Comparison of ENCODE assay signal across 9 cellular contexts in genomic region chr16:11308493-11309283, GRCh38. TPM values are rescaled to one million over a fixed set of nuclear protein-coding genes. Genes with fewer than 3 reads are reported as not detected.
DNase-seq lines count a peak whose midpoint lies in the region; ATAC-seq and TF ChIP-seq lines count a peak whose summit lies in the region.
"Had no signal": no experiment of that assay in that cellular context is flagged by ENCODE, and none has a peak within 500 bp of the region (broad histone marks: within the 10 kb centered on the region; RNA-seq: fewer than 3 reads in every experiment).

No MANE protein-coding gene starts in this region.

- H2AFZ ChIP-seq in osteoblast (ENCODE audit: low read length) (no peak overlapping the region), PC-3 (ENCODE audit: low read length) (no peak overlapping the region)

- H4K20me1 ChIP-seq in osteoblast (ENCODE audit: insufficient read depth, low read length) (no peaks in the 10 kb centered on the region), PC-3 (ENCODE audit: low read length) (no peaks in the 10 kb centered on the region)

- ATAC-seq in GM21447 (IDR thresholded peaks at IDR 0.05; ENCODE audit: unreplicated experiment) (peak; percentile 35), HG03108 (IDR thresholded peaks at IDR 0.05; ENCODE audit: unreplicated experiment) (peak; percentile 28), GM21515 (IDR thresholded peaks at IDR 0.05; ENCODE audit: unreplicated experiment) (no peak), PC-3 (no peak), GM19455 (IDR thresholded peaks at IDR 0.05; ENCODE audit: unreplicated experiment) (no peak)

- DNase-seq in SHP77 treated with DMSO at 0.1 percent for 48 hours (lab: John Stamatoyannopoulos, UW) (peak; percentile 6), osteoblast (ENCODE audit: insufficient read length, low spot score, missing footprints) (peak; percentile 3), PC-3 (no peak)

- no peaks in the 10 kb centered on the region for H3F3A ChIP-seq in PC-3 (ENCODE audit: low read length, unreplicated experiment)

- no peaks in the 10 kb centered on the region for H3K79me2 ChIP-seq in osteoblast (ENCODE audit: insufficient read depth, low read length)
- no peaks in the 10 kb centered on the region for H3K79me2 ChIP-seq in PC-3 (ENCODE audit: low read length)

- H3K4me3 ChIP-seq in osteoblast (ENCODE audit: insufficient read depth, low read length) (no peak overlapping the region), PC-3 (ENCODE audit: low read length) (no peak overlapping the region)

- H3K27ac ChIP-seq in osteoblast (ENCODE audit: low read depth, low read length) = no peak overlapping the region
- no peak overlapping the region for H3K27ac ChIP-seq in PC-3 (ENCODE audit: low read length)

- H3K36me3 ChIP-seq in osteoblast (ENCODE audit: insufficient read depth, low read length) = no peaks in the 10 kb centered on the region
- H3K36me3 ChIP-seq in PC-3 (ENCODE audit: low read depth, low read length) = no peaks in the 10 kb centered on the region

- TF ChIP-seq CTCF in osteoblast (IDR thresholded peaks at IDR 0.05; ENCODE audit: extremely low read depth, low read depth, low read length) = no peak
- TF ChIP-seq CTCF in PC-3 (conservative IDR thresholded peaks at IDR 0.05; ENCODE audit: low read depth, low read length) = no peak

- H3K4me1 ChIP-seq in osteoblast (ENCODE audit: insufficient read depth, low read length) (peaks cover 12% of the 10 kb centered on the region), PC-3 (ENCODE audit: insufficient read depth, low read length) (peaks cover 8% of the 10 kb centered on the region; the same call in 1 of the 2 replicates)

- no TSS peak for BruUV-seq in PC-3 (replicated peaks; lab: Mats Ljungman, UMichigan)

- no peak overlapping the region for H3K9ac ChIP-seq in PC-3 (ENCODE audit: low read length)

- intact Hi-C loops in PC-3 (cut with micrococcal nuclease) = no loop called here

- no peaks in the 10 kb centered on the region for H3K27me3 ChIP-seq in osteoblast (ENCODE audit: insufficient read depth, low read length)
- no peaks in the 10 kb centered on the region for H3K27me3 ChIP-seq in PC-3 (ENCODE audit: low read length)

- no peaks in the 10 kb centered on the region for H3K9me3 ChIP-seq in osteoblast (ENCODE audit: low read depth, low read length)
- H3K9me3 ChIP-seq in PC-3 (ENCODE audit: low read length) = no peaks in the 10 kb centered on the region

- no peak overlapping the region for H3K4me2 ChIP-seq in osteoblast (ENCODE audit: insufficient read depth, low read length)
- H3K4me2 ChIP-seq in PC-3 (ENCODE audit: low read length) = no peak overlapping the region

- CTCF ChIA-PET in PC-3 (lab: Charles Lee) = no interaction called here

- POLR2A ChIA-PET in PC-3 (lab: Charles Lee; ENCODE audit: unreplicated experiment) = no interaction called here

- H3K9me2 ChIP-seq in PC-3 (replicated peaks; ENCODE audit: low read length) = no peaks in the 10 kb centered on the region

RNA-seq across cellular contexts. Expression of gene PRM1, which starts 27.6 kb away (rescaled TPM):
- not detected in 2 replicates for total RNA-seq in osteoblast
- total RNA-seq in PC-3 (2014; rRNA removed) = not detected in 2 replicates
- total RNA-seq: Daoy, mucosa of gallbladder had no signal

RNA-seq across cellular contexts. Expression of gene PRM2, which starts 32.4 kb away (rescaled TPM):
- total RNA-seq in osteoblast = not detected in 2 replicates
- not detected in 2 replicates for total RNA-seq in PC-3 (2014; rRNA removed)
- total RNA-seq: Daoy, mucosa of gallbladder had no signal

RNA-seq across cellular contexts. Expression of gene PRM3, which starts 35.3 kb away (rescaled TPM):
- total RNA-seq in osteoblast (not detected in 2 replicates), PC-3 (2014; rRNA removed) (not detected in 2 replicates)
- total RNA-seq: Daoy, mucosa of gallbladder had no signal

RNA-seq across cellular contexts. Expression of gene RMI2, which starts 36.6 kb away (rescaled TPM):
- total RNA-seq in osteoblast = 1.4 and 1.8 TPM in 2 replicates
- 10.2 and 10.9 TPM in 2 replicates for total RNA-seq in PC-3 (2014; rRNA removed)

RNA-seq across cellular contexts. Expression of gene TNP2, which starts 39.6 kb away (rescaled TPM):
- total RNA-seq in osteoblast (not detected in 2 replicates), PC-3 (2014; rRNA removed) (not detected in 2 replicates)
- total RNA-seq: Daoy, mucosa of gallbladder had no signal

Comparison
In these comparisons a context has a peak if more than half of its experiments do, and no peak if none do; other contexts are left out.
1. ATAC-seq: peak in GM21447 (single experiment) and HG03108 (single experiment); none in GM21515 (single experiment), PC-3 (single experiment) and GM19455 (single experiment).